27 cellular contexts compared by ENCODE assay signal in genomic region chr2:69575926-69576325, GRCh38.
A peak's percentile ranks its signal among the peaks of the same experiment; 100 is the strongest.
DNase-seq lines count a peak whose midpoint lies in the region; ATAC-seq, FAIRE-seq and TF ChIP-seq lines count a peak whose summit lies in the region.
"Had no signal": no experiment of that assay in that cellular context is flagged by ENCODE, and none has a peak within 500 bp of the region (broad histone marks: within the 10 kb centered on the region; RNA-seq: fewer than 3 reads in every experiment).

No MANE protein-coding gene starts in this region.

- intact Hi-C loops in CD14-positive monocyte (cut with micrococcal nuclease) (no loop called here), pancreas (cut with DNase I) (loop anchor here in 1 of 3 donors (10.0 kb wide), 1 partner anchor 59 kb away; no protein-coding TSS in a partner anchor)
- intact Hi-C loops in CD8-positive, alpha-beta T cell (cut with DNase I, micrococcal nuclease): no loop called here

- H3K27me3 ChIP-seq in CD8-positive, alpha-beta T cell (ENCODE audit: insufficient read depth, low read length): no peaks in the 10 kb centered on the region
- no peaks in the 10 kb centered on the region for H3K27me3 ChIP-seq in pancreas
- H3K27me3 ChIP-seq: BLaER1 treated with 17β-estradiol and CSF1 and Interleukin-3, amounts not matched to agents 10 nM and 100 nM; heart left ventricle; sigmoid colon; stomach; tibial nerve had no signal

- FAIRE-seq in pancreas (lab: Jason Lieb, UNC): no peak
- FAIRE-seq: bronchial epithelial cell had no signal

- no peak for TF ChIP-seq CTCF in CD14-positive monocyte (IDR thresholded peaks at IDR 0.05)
- no peak for TF ChIP-seq CTCF in CD8-positive, alpha-beta T cell (IDR thresholded peaks at IDR 0.05)
- TF ChIP-seq CTCF in WTC11 (IDR thresholded peaks at IDR 0.05): no peak
- no peak for TF ChIP-seq CTCF in pancreas (IDR thresholded peaks at IDR 0.05)

- POLR2A ChIA-PET in CD8-positive, alpha-beta T cell (lab: Charles Lee): interaction anchor here (0.9 kb wide), 1 partner anchor 14 kb away, joined by 3 read pairs; no protein-coding TSS in a partner anchor
- POLR2A ChIA-PET in WTC11 (lab: Charles Lee): no interaction called here

- H3K27ac Mint-ChIP-seq in CD14-positive monocyte: peak overlapping the region in 5 of 7 donors; percentile 47 to 77 (median 71)
- H3K27ac Mint-ChIP-seq in CD8-positive, alpha-beta T cell: peak overlapping the region; percentile 90
- H3K27ac Mint-ChIP-seq in WTC11: 0 out of 2 replicates have a peak overlapping the region, but pooled peaks have one; percentile 19
- H3K27ac Mint-ChIP-seq: nephron progenitor cell had no signal

- H3K36me3 Mint-ChIP-seq in CD14-positive monocyte: peaks cover 0 to 12% of the 10 kb centered on the region in 2 donors
- H3K36me3 Mint-ChIP-seq in CD8-positive, alpha-beta T cell: peaks cover 37% of the 10 kb centered on the region
- H3K36me3 Mint-ChIP-seq in WTC11: no peaks in the 10 kb centered on the region

- no peaks in the 10 kb centered on the region for H3K9me3 ChIP-seq in CD8-positive, alpha-beta T cell (ENCODE audit: low read length)
- no peaks in the 10 kb centered on the region for H3K9me3 ChIP-seq in pancreas
- H3K9me3 ChIP-seq: heart left ventricle, sigmoid colon, stomach, tibial nerve had no signal

- H3K9me3 Mint-ChIP-seq in CD14-positive monocyte (peaks cover 0 to 3% (median 0%) of the 10 kb centered on the region in 7 donors), WTC11 (no peaks in the 10 kb centered on the region)
- H3K9me3 Mint-ChIP-seq in CD8-positive, alpha-beta T cell: no peaks in the 10 kb centered on the region
- H3K9me3 Mint-ChIP-seq: nephron progenitor cell had no signal

- H3K4me1 Mint-ChIP-seq in CD14-positive monocyte: peaks cover 79% of the 10 kb centered on the region
- peaks cover 82% of the 10 kb centered on the region for H3K4me1 Mint-ChIP-seq in CD8-positive, alpha-beta T cell (ENCODE audit: low read depth)
- peaks cover 29% of the 10 kb centered on the region for H3K4me1 Mint-ChIP-seq in WTC11

- no peak for DNase-seq in CD14-positive monocyte (ENCODE audit: low spot score)
- no peak for DNase-seq in CD8-positive, alpha-beta T cell
- DNase-seq in WTC11 (ENCODE audit: low spot score): no peak
- peak; percentile 40 for DNase-seq in hepatic stellate cell (ENCODE audit: low spot score)
- no peak for DNase-seq in SKM-1 treated with dmso at 0.1 percent for 144 hours (lab: John Stamatoyannopoulos, UW; ENCODE audit: unreplicated experiment)
- DNase-seq in pancreas: no peak
- DNase-seq: activated CD8-positive, alpha-beta memory T cell treated with anti-CD3 and anti-CD28 coated beads for 24 hours; activated T-cell treated with anti-CD3 and anti-CD28 coated beads, Interleukin-2, amount 50 U/mL, for 1 hour; amniotic stem cell; cortex of kidney; DMS 273 treated with DMSO at 0.1 percent for 48 hours; heart left ventricle; midbrain; MM.1S; NCI-H1436 treated with DMSO at 0.1 percent for 48 hours; NCI-H510A; nephron progenitor cell; NK-92 treated with Interleukin-12 subunit alpha and Interleukin-12 subunit beta, amount 100 ng/mL, for 24 hours; SHP77 treated with DMSO at 0.1 percent for 48 hours; sigmoid colon; stomach had no signal

- no peak for ATAC-seq in CD8-positive, alpha-beta T cell
- ATAC-seq in WTC11: no peak
- no peak for ATAC-seq in esophagus mucosa
- ATAC-seq in HG03439 (IDR thresholded peaks at IDR 0.05; ENCODE audit: unreplicated experiment): no peak
- no peak for ATAC-seq in pancreas
- ATAC-seq: activated CD4-positive, CD25-positive, alpha-beta regulatory T cell treated with anti-CD3 and anti-CD28 coated beads, Interleukin-2, amount 50 U/mL, for 24 hours; heart left ventricle had no signal

- peaks cover 68% of the 10 kb centered on the region for H3K4me1 ChIP-seq in CD8-positive, alpha-beta T cell (ENCODE audit: insufficient read depth, low read length)
- peaks cover 5 to 15% (median 8%) of the 10 kb centered on the region in 3 donors for H3K4me1 ChIP-seq in pancreas

- H3K27ac ChIP-seq in CD8-positive, alpha-beta T cell (ENCODE audit: low read depth, low read length): no peak overlapping the region
- no peak overlapping the region for H3K27ac ChIP-seq in pancreas
- H3K27ac ChIP-seq: BLaER1 treated with 17β-estradiol and CSF1 and Interleukin-3, amounts not matched to agents 10 nM and 100 nM; sigmoid colon; stomach; tibial nerve had no signal

- H3K4me3 ChIP-seq in CD8-positive, alpha-beta T cell (ENCODE audit: low read depth, low read length): no peak overlapping the region
- H3K4me3 ChIP-seq in pancreas: no peak overlapping the region
- H3K4me3 ChIP-seq: BLaER1 treated with 17β-estradiol and CSF1 and Interleukin-3, amounts not matched to agents 10 nM and 100 nM; heart left ventricle; sigmoid colon; stomach; tibial nerve had no signal

- H3K27me3 Mint-ChIP-seq in CD14-positive monocyte (ENCODE audit: low read depth in 3 of 3) (peaks cover 0 to 2% (median 2%) of the 10 kb centered on the region in 3 donors), WTC11 (ENCODE audit: low read depth) (no peaks in the 10 kb centered on the region)
- no peaks in the 10 kb centered on the region for H3K27me3 Mint-ChIP-seq in CD8-positive, alpha-beta T cell (ENCODE audit: low read depth)

- H3K4me3 Mint-ChIP-seq in CD14-positive monocyte (peak overlapping the region; percentile 20 to 59), WTC11 (no peak overlapping the region)
- no peak overlapping the region for H3K4me3 Mint-ChIP-seq in CD8-positive, alpha-beta T cell
- H3K4me3 Mint-ChIP-seq: nephron progenitor cell had no signal

- no peaks in the 10 kb centered on the region for H3K36me3 ChIP-seq in CD8-positive, alpha-beta T cell (ENCODE audit: insufficient read depth, low read length)
- H3K36me3 ChIP-seq in pancreas: no peaks in the 10 kb centered on the region
- H3K36me3 ChIP-seq: sigmoid colon, stomach, tibial nerve had no signal

- WGBS in pancreas, 2 donors: 96 to 100% methylated on average over 1 of the region's 1 CpG

- CTCF ChIA-PET in CD8-positive, alpha-beta T cell (lab: Charles Lee): interaction anchor here (2.5 kb wide), 1 partner anchor 11 kb away, joined by 13 read pairs; no protein-coding TSS in a partner anchor
- CTCF ChIA-PET in WTC11 (lab: Charles Lee): no interaction called here

TF ChIP-seq in WTC11, 78 proteins besides CTCF, POLR2A, EP300 and RAD21 (continues in another document):
- TF ChIP-seq OVOL2 (CRISPR knock-in tag; IDR thresholded peaks at IDR 0.05; ENCODE audit: borderline replicate concordance): no peak
- TF ChIP-seq E2F4 (CRISPR knock-in tag; IDR thresholded peaks at IDR 0.05; ENCODE audit: borderline replicate concordance, low read depth): no peak
- TF ChIP-seq FOXP4 (CRISPR knock-in tag; IDR thresholded peaks at IDR 0.05): no peak
- no peak for TF ChIP-seq ARID4B (CRISPR knock-in tag; IDR thresholded peaks at IDR 0.05; ENCODE audit: borderline replicate concordance)
- TF ChIP-seq SMAD4 (CRISPR knock-in tag; IDR thresholded peaks at IDR 0.05): no peak

Comparison
In these comparisons a context has a peak if more than half of its experiments do, and no peak if none do; other contexts are left out.
1. H3K27ac Mint-ChIP-seq: peak in every context shown above with its lines; median percentile 90 in CD8-positive, alpha-beta T cell; 71 in CD14-positive monocyte; 19 in WTC11.
2. H3K4me3 Mint-ChIP-seq: peak in CD14-positive monocyte (2 of 2); none in CD8-positive, alpha-beta T cell (single experiment) and WTC11 (single experiment).